Comparison of ENCODE assay signal across 23 cellular contexts in the genomic region with DNA sequence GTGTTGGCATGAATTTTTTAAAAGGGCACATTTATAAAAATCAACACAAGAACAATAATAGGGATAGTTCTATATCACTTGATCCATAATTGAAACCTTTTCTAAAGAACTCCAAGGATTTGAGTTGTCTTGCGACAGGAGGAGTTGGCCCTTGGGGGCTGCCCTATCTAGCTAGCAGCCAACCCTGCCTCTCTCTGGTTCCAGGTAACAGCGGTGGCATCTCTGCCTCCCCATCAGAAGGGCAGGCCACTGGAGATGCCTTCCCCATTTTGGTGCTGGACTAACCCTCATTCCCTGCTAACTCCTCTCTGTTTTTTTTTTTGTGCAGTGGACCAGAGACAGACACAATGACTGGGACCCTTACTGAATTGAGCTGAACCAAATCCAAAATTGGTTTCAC.
"Had no signal": no experiment of that assay in that cellular context is flagged by ENCODE, and none has a peak within 500 bp of the region (broad histone marks: within the 10 kb centered on the region; RNA-seq: fewer than 3 reads in every experiment).

No MANE protein-coding gene starts in this region.

- H3K27me3 ChIP-seq: colonic mucosa, esophagus squamous epithelium, foreskin keratinocyte, gastrocnemius medialis, gastroesophageal sphincter, heart left ventricle, heart right ventricle had no signal

- H3K9me3 ChIP-seq: colonic mucosa, esophagus squamous epithelium, gastrocnemius medialis, gastroesophageal sphincter, heart left ventricle had no signal

- H3K9me3 Mint-ChIP-seq: dendritic cell treated with granulocyte-macrophage colony-stimulating factor and Interleukin-4, amounts not matched to agents 40 ng/mL and 50 ng/mL, for 4 days; endodermal cell had no signal

- H3K27ac ChIP-seq: colonic mucosa, coronary artery, dorsolateral prefrontal cortex, epithelial cell of prostate, esophagus squamous epithelium, foreskin keratinocyte, gastrocnemius medialis, gastroesophageal sphincter, heart left ventricle, heart right ventricle had no signal

- H3K4me3 ChIP-seq: colonic mucosa, coronary artery, dorsolateral prefrontal cortex, esophagus squamous epithelium, gastrocnemius medialis, gastroesophageal sphincter, heart left ventricle, heart right ventricle had no signal

- H3K4me1 ChIP-seq: colonic mucosa, esophagus squamous epithelium, foreskin keratinocyte, gastrocnemius medialis, gastroesophageal sphincter, heart left ventricle, heart right ventricle had no signal

- H3K4me3 Mint-ChIP-seq: dendritic cell treated with granulocyte-macrophage colony-stimulating factor and Interleukin-4, amounts not matched to agents 40 ng/mL and 50 ng/mL, for 4 days; effector memory CD8-positive, alpha-beta T cell; endodermal cell had no signal

- DNase-seq: colonic mucosa; cortex of kidney; dermis blood vessel endothelial cell; dorsolateral prefrontal cortex; effector CD4-positive, alpha-beta T cell; effector CD8-positive, alpha-beta T cell; effector memory CD4-positive, alpha-beta T cell; effector memory CD8-positive, alpha-beta T cell; endodermal cell; erythroblast; esophagus squamous epithelium; foreskin fibroblast; foreskin keratinocyte; foreskin melanocyte; gastrocnemius medialis; glutamatergic neuron; head of caudate nucleus; heart left ventricle; heart right ventricle had no signal

- H3K27ac Mint-ChIP-seq: dendritic cell treated with granulocyte-macrophage colony-stimulating factor and Interleukin-4, amounts not matched to agents 40 ng/mL and 50 ng/mL, for 4 days; effector memory CD8-positive, alpha-beta T cell; endodermal cell had no signal

- H3K27me3 Mint-ChIP-seq: dendritic cell treated with granulocyte-macrophage colony-stimulating factor and Interleukin-4, amounts not matched to agents 40 ng/mL and 50 ng/mL, for 4 days; effector memory CD8-positive, alpha-beta T cell had no signal

- H3K36me3 ChIP-seq: colonic mucosa, esophagus squamous epithelium, gastrocnemius medialis, gastroesophageal sphincter, heart left ventricle, heart right ventricle had no signal
